29 cellular contexts compared by ENCODE assay signal in genomic region chr7:51482976-51483375, GRCh38.
"Had no signal": no experiment of that assay in that cellular context is flagged by ENCODE, and none has a peak within 500 bp of the region (broad histone marks: within the 10 kb centered on the region; RNA-seq: fewer than 3 reads in every experiment).

No MANE protein-coding gene starts in this region.

- H3K36me3 Mint-ChIP-seq: immature natural killer cell; memory B cell; mesothelial cell of epicardium; naive B cell; natural killer cell treated with Interleukin-12 subunit alpha and Interleukin-12 subunit beta and Interleukin-15 and Interleukin-18, amount 100 ng/mL, for 72 hours; stimulated activated memory B cell treated with anti-CD40 and anti-IgM and Interleukin-4, amounts not matched to agents 10 μg/mL and 1 μg/mL and 100 μg/mL, for 72 hours had no signal

- H3K4me3 ChIP-seq: dorsolateral prefrontal cortex, esophagus muscularis mucosa, heart right ventricle, lower lobe of right lung, mucosa of descending colon, prostate gland, skin epidermis, spleen, thoracic aorta, tibial nerve, upper lobe of right lung, uterus had no signal

- H3K9me3 Mint-ChIP-seq: natural killer cell treated with Interleukin-12 subunit alpha and Interleukin-12 subunit beta and Interleukin-15 and Interleukin-18, amount 100 ng/mL, for 72 hours had no signal

- H3K27me3 Mint-ChIP-seq: memory B cell; naive B cell; natural killer cell treated with Interleukin-12 subunit alpha and Interleukin-12 subunit beta and Interleukin-15 and Interleukin-18, amount 100 ng/mL, for 72 hours; stimulated activated memory B cell treated with anti-CD40 and anti-IgM and Interleukin-4, amounts not matched to agents 10 μg/mL and 1 μg/mL and 100 μg/mL, for 72 hours had no signal

- H3K4me1 Mint-ChIP-seq: immature natural killer cell; memory B cell; mesothelial cell of epicardium; naive B cell; stimulated activated memory B cell treated with anti-CD40 and anti-IgM and Interleukin-4, amounts not matched to agents 10 μg/mL and 1 μg/mL and 100 μg/mL, for 72 hours had no signal

- H3K4me3 Mint-ChIP-seq: immature natural killer cell; memory B cell; mesothelial cell of epicardium; naive B cell; natural killer cell treated with Interleukin-12 subunit alpha and Interleukin-12 subunit beta and Interleukin-15 and Interleukin-18, amount 100 ng/mL, for 72 hours; neural crest cell; stimulated activated memory B cell treated with anti-CD40 and anti-IgM and Interleukin-4, amounts not matched to agents 10 μg/mL and 1 μg/mL and 100 μg/mL, for 72 hours had no signal

- H3K4me1 ChIP-seq: esophagus muscularis mucosa, foreskin keratinocyte, heart right ventricle, lower lobe of right lung, prostate gland, spleen, tibial nerve, upper lobe of right lung, uterus had no signal

- DNase-seq: dorsolateral prefrontal cortex; effector CD4-positive, alpha-beta T cell; foreskin keratinocyte; glutamatergic neuron; heart right ventricle; hippocampal formation; immature natural killer cell; left ventricle myocardium superior; lower lobe of right lung; mucosa of descending colon; naive B cell; nucleus accumbens; right cardiac atrium; spleen; stimulated activated CD4-positive, alpha-beta T cell treated with anti-CD3 and anti-CD28 coated beads, Interleukin-4, amount 100 ng/mL, for 4 hours; stimulated activated naive CD8-positive, alpha-beta T cell treated with anti-CD3 and anti-CD28 coated beads, Interleukin-15, Interleukin-2, amounts not matched to agents 100 U/mL and 50 U/mL, for 24 hours; substantia nigra; upper lobe of right lung; uterus had no signal

- H3K9me3 ChIP-seq: esophagus muscularis mucosa, heart right ventricle, lower lobe of right lung, mucosa of descending colon, prostate gland, thoracic aorta, upper lobe of right lung, uterus had no signal

- H3K27ac ChIP-seq: dorsolateral prefrontal cortex, esophagus muscularis mucosa, foreskin keratinocyte, heart right ventricle, lower lobe of right lung, prostate gland, skin epidermis, spleen, thoracic aorta, tibial nerve, upper lobe of right lung, uterus had no signal

- H3K27ac Mint-ChIP-seq: immature natural killer cell; memory B cell; mesothelial cell of epicardium; naive B cell; natural killer cell treated with Interleukin-12 subunit alpha and Interleukin-12 subunit beta and Interleukin-15 and Interleukin-18, amount 100 ng/mL, for 72 hours; stimulated activated memory B cell treated with anti-CD40 and anti-IgM and Interleukin-4, amounts not matched to agents 10 μg/mL and 1 μg/mL and 100 μg/mL, for 72 hours had no signal

- ATAC-seq: foreskin keratinocyte; heart right ventricle; left ventricle myocardium superior; lower lobe of right lung; mucosa of descending colon; natural killer cell treated with Interleukin-12 subunit alpha and Interleukin-12 subunit beta and Interleukin-15 and Interleukin-18, amount 100 ng/mL, for 72 hours; right cardiac atrium; stimulated activated memory B cell treated with anti-CD40 and anti-IgM and Interleukin-4, amounts not matched to agents 10 μg/mL and 1 μg/mL and 100 μg/mL, for 72 hours; stimulated activated naive CD8-positive, alpha-beta T cell treated with anti-CD3 and anti-CD28 coated beads, Interleukin-15, Interleukin-2, amounts not matched to agents 100 U/mL and 50 U/mL, for 24 hours; upper lobe of right lung had no signal

- H3K36me3 ChIP-seq: esophagus muscularis mucosa, heart right ventricle, lower lobe of right lung, prostate gland, spleen, thoracic aorta, tibial nerve, upper lobe of right lung, uterus had no signal

- H3K27me3 ChIP-seq: esophagus muscularis mucosa, foreskin keratinocyte, spleen, tibial nerve, upper lobe of right lung, uterus had no signal
